ENCODE assay signal across 10 cellular contexts in genomic region chr2:68412127-68412819, GRCh38. TPM values are rescaled to one million over a fixed set of nuclear protein-coding genes. Genes with fewer than 3 reads are reported as not detected.
DNase-seq lines count a peak whose midpoint lies in the region; ATAC-seq lines count a peak whose summit lies in the region.
"Had no signal": no experiment of that assay in that cellular context is flagged by ENCODE, and none has a peak within 500 bp of the region (broad histone marks: within the 10 kb centered on the region; RNA-seq: fewer than 3 reads in every experiment).

No MANE protein-coding gene starts in this region.

- no peak for DNase-seq in NCI-H524 treated with DMSO at 0.1 percent for 48 hours (lab: John Stamatoyannopoulos, UW)
- no peak for DNase-seq in GM03348 (ENCODE audit: low spot score)
- DNase-seq in posterior vena cava (ENCODE audit: low spot score), result no peak
- no peak for DNase-seq in DMS79 treated with DMSO at 0.1 percent for 48 hours (lab: John Stamatoyannopoulos, UW)
- DNase-seq: activated CD8-positive, alpha-beta memory T cell treated with anti-CD3 and anti-CD28 coated beads, Interleukin-2, amount 50 U/mL, for 48 hours; dermis blood vessel endothelial cell had no signal

- H3K36me3 Mint-ChIP-seq in dendritic cell treated with granulocyte-macrophage colony-stimulating factor and Interleukin-4, amounts not matched to agents 40 ng/mL and 50 ng/mL, for 4 days (ENCODE audit: low read depth), result peaks cover 7% of the 10 kb centered on the region

- H3K27me3 Mint-ChIP-seq in dendritic cell treated with granulocyte-macrophage colony-stimulating factor and Interleukin-4, amounts not matched to agents 40 ng/mL and 50 ng/mL, for 4 days, result no peaks in the 10 kb centered on the region

- ATAC-seq in GM18511 (IDR thresholded peaks at IDR 0.05; ENCODE audit: unreplicated experiment) (peak; percentile 38), GM21723 (IDR thresholded peaks at IDR 0.05; ENCODE audit: unreplicated experiment) (peak; percentile 42), HG03457 (IDR thresholded peaks at IDR 0.05; ENCODE audit: unreplicated experiment) (peak; percentile 33)

- H3K4me1 Mint-ChIP-seq in dendritic cell treated with granulocyte-macrophage colony-stimulating factor and Interleukin-4, amounts not matched to agents 40 ng/mL and 50 ng/mL, for 4 days (ENCODE audit: low read depth), result peaks cover 37% of the 10 kb centered on the region

- intact Hi-C loops in dendritic cell treated with granulocyte-macrophage colony-stimulating factor and Interleukin-4, amounts not matched to agents 40 ng/mL and 50 ng/mL, for 4 days (cut with micrococcal nuclease), result no loop called here
- intact Hi-C loops in posterior vena cava (cut with DNase I), result no loop called here

- H3K4me3 Mint-ChIP-seq in dendritic cell treated with granulocyte-macrophage colony-stimulating factor and Interleukin-4, amounts not matched to agents 40 ng/mL and 50 ng/mL, for 4 days, result no peak overlapping the region

- H3K9me3 Mint-ChIP-seq in dendritic cell treated with granulocyte-macrophage colony-stimulating factor and Interleukin-4, amounts not matched to agents 40 ng/mL and 50 ng/mL, for 4 days, result peaks cover 13% of the 10 kb centered on the region

- H3K27ac Mint-ChIP-seq in dendritic cell treated with granulocyte-macrophage colony-stimulating factor and Interleukin-4, amounts not matched to agents 40 ng/mL and 50 ng/mL, for 4 days, result peak overlapping the region; percentile 15

RNA-seq across cellular contexts. Expression of gene PLEK, which starts 47.2 kb away (rescaled TPM):
- 10 to 100 TPM; 10.8 to 22.7 TPM for total RNA-seq in posterior vena cava

RNA-seq across cellular contexts. Expression of gene FBXO48, which starts 54.8 kb away (rescaled TPM):
- total RNA-seq in posterior vena cava, result 1 to 10 TPM in 1 of 2 donors, under 1 TPM in 1; 0.51 to 1.3 TPM

RNA-seq across cellular contexts. Expression of gene APLF, which starts 55.1 kb away (rescaled TPM):
- total RNA-seq in posterior vena cava, result 1 to 10 TPM; 6.3 to 9.2 TPM
